In genomic region chr15:59636184-59636583, GRCh38 we compare ENCODE assay signal across 21 cellular contexts. TPM values are rescaled to one million over a fixed set of nuclear protein-coding genes. Genes with fewer than 3 reads are reported as not detected.
DNase-seq lines count a peak whose midpoint lies in the region; ATAC-seq, FAIRE-seq and TF ChIP-seq lines count a peak whose summit lies in the region.
"Had no signal": no experiment of that assay in that cellular context is flagged by ENCODE, and none has a peak within 500 bp of the region (broad histone marks: within the 10 kb centered on the region; RNA-seq: fewer than 3 reads in every experiment).

No MANE protein-coding gene starts in this region.

- H3K9me3 ChIP-seq in SK-N-SH (no peaks in the 10 kb centered on the region), HCT116 (ENCODE audit: control insufficient read depth in 1 of 2, insufficient read depth in 1 of 2, low read depth in 1 of 2, low read length in 2 of 2) (no peaks in the 10 kb centered on the region), GM12878 (replicated peaks; ENCODE audit: control insufficient read depth, insufficient read depth, low read length) (no peaks in the 10 kb centered on the region)
- H3K9me3 ChIP-seq: BLaER1 treated with 17β-estradiol and CSF1 and Interleukin-3, amounts not matched to agents 10 nM and 100 nM; Peyer's patch had no signal

- H3K4me3 Mint-ChIP-seq in stimulated activated effector memory CD8-positive, alpha-beta T cell treated with anti-CD3 and anti-CD28 coated beads, Interleukin-12 subunit alpha, Interleukin-12 subunit beta, amount 100 ng/mL, for 72 hours, result no peak overlapping the region
- H3K4me3 Mint-ChIP-seq: CD4-positive, alpha-beta T cell had no signal

- no peak overlapping the region for H3K27ac ChIP-seq in SK-N-SH (ENCODE audit: low read depth in 2 of 2, low read length in 1 of 2)
- no peak overlapping the region for H3K27ac ChIP-seq in HCT116 (ENCODE audit: low read depth, low read length)
- no peak overlapping the region for H3K27ac ChIP-seq in GM12878 (ENCODE audit: control insufficient read depth, insufficient read depth)
- H3K27ac ChIP-seq: BLaER1 treated with 17β-estradiol and CSF1 and Interleukin-3, amounts not matched to agents 10 nM and 100 nM; Peyer's patch had no signal

- H3K36me3 Mint-ChIP-seq in stimulated activated effector memory CD8-positive, alpha-beta T cell treated with anti-CD3 and anti-CD28 coated beads, Interleukin-12 subunit alpha, Interleukin-12 subunit beta, amount 100 ng/mL, for 72 hours, result peaks cover 41% of the 10 kb centered on the region

- H3K4me1 ChIP-seq in SK-N-SH (ENCODE audit: control insufficient read depth in 1 of 2, insufficient read depth in 2 of 2, low read depth in 1 of 2, low read length in 1 of 2) (no peaks in the 10 kb centered on the region), HCT116 (ENCODE audit: control insufficient read depth in 1 of 2, insufficient read depth in 2 of 2, low read length in 2 of 2) (no peaks in the 10 kb centered on the region), GM12878 (ENCODE audit: control insufficient read depth, insufficient read depth, low read length) (no peaks in the 10 kb centered on the region)
- H3K4me1 ChIP-seq: Peyer's patch had no signal

- TF ChIP-seq EP300 in SK-N-SH (IDR thresholded peaks at IDR 0.05; ENCODE audit: borderline replicate concordance in 1 of 2, low read depth in 1 of 2, low read length in 1 of 2) (no peak), GM12878 (IDR thresholded peaks at IDR 0.05; ENCODE audit: borderline replicate concordance in 1 of 2, control insufficient read depth in 1 of 2, low read depth in 2 of 2, low read length in 2 of 2) (no peak)

- SMC1A ChIA-PET in GM12878 (lab: Charles Lee; ENCODE audit: uncharacterized antibody, unreplicated experiment), result no interaction called here

- H3K79me2 ChIP-seq in SK-N-SH (ENCODE audit: insufficient read depth), result no peaks in the 10 kb centered on the region; the same call in 1 of the 2 replicates
- peaks cover 6% of the 10 kb centered on the region for H3K79me2 ChIP-seq in HCT116 (ENCODE audit: insufficient read depth, low read length)
- H3K79me2 ChIP-seq in GM12878 (ENCODE audit: control insufficient read depth, insufficient read depth, low read length), result no peaks in the 10 kb centered on the region

- peaks cover 3% of the 10 kb centered on the region for H3F3A ChIP-seq in SK-N-SH (replicated peaks; ENCODE audit: insufficient read depth)

- no peaks in the 10 kb centered on the region for H3K4me1 Mint-ChIP-seq in stimulated activated effector memory CD8-positive, alpha-beta T cell treated with anti-CD3 and anti-CD28 coated beads, Interleukin-12 subunit alpha, Interleukin-12 subunit beta, amount 100 ng/mL, for 72 hours

- H3K4me2 ChIP-seq in SK-N-SH (no peak overlapping the region), HCT116 (ENCODE audit: low read length) (no peak overlapping the region), GM12878 (ENCODE audit: control insufficient read depth, insufficient read depth) (no peak overlapping the region)
- H3K4me2 ChIP-seq: BLaER1 treated with 17β-estradiol and CSF1 and Interleukin-3, amounts not matched to agents 10 nM and 100 nM had no signal

- H2AFZ ChIP-seq in SK-N-SH (ENCODE audit: low read depth) (no peak overlapping the region), HCT116 (ENCODE audit: low read depth, low read length, poor library complexity, severe bottlenecking) (no peak overlapping the region), GM12878 (ENCODE audit: control insufficient read depth, low read depth, low read length) (no peak overlapping the region)

- intact Hi-C loops in HCT116 (cut with micrococcal nuclease), result loop anchor here (10.0 kb wide), 1 partner anchor 651 kb away; the partner anchor contains the start of gene RNF111
- intact Hi-C loops in GM12878 (cut with micrococcal nuclease; ENCODE audit: unreplicated experiment), result no loop called here

- peaks cover 21 to 30% of the 10 kb centered on the region in 2 experiments for H3K36me3 ChIP-seq in SK-N-SH (replicated peaks in 1 of 2; ENCODE audit: control insufficient read depth in 1 of 2, insufficient read depth in 2 of 2, low read length in 1 of 2)
- H3K36me3 ChIP-seq in HCT116 (ENCODE audit: control insufficient read depth in 1 of 2, insufficient read depth in 2 of 2, low read length in 2 of 2), result peaks cover 6 to 11% of the 10 kb centered on the region in 2 experiments; a peak in 2 of 4 replicates
- H3K36me3 ChIP-seq in GM12878 (ENCODE audit: control insufficient read depth in 2 of 2, insufficient read depth in 2 of 2, low read length in 1 of 2), result peaks cover 0 to 6% of the 10 kb centered on the region in 2 experiments; a peak in 1 of 4 replicates

- in situ Hi-C loops in GM12878 (cut with MboI), result no loop called here

- CTCF ChIA-PET in SK-N-SH (lab: Yijun Ruan, JAX), result interaction anchor here (5.9 kb wide), 1 partner anchor 103 kb away, joined by 34 read pairs; no protein-coding TSS in a partner anchor
- CTCF ChIA-PET in HCT116 (lab: Charles Lee), result interaction anchor here (1.2 to 3.9 kb wide), 2 partner anchors 103 to 107 kb away, joined by 5 to 20 read pairs; no protein-coding TSS in a partner anchor
- CTCF ChIA-PET in GM12878 (lab: Yijun Ruan, JAX), result interaction anchor here (2.4 kb wide), 1 partner anchor 103 kb away, joined by 6 read pairs; no protein-coding TSS in a partner anchor

- TF ChIP-seq CTCF in SK-N-SH (IDR thresholded peaks at IDR 0.05), result no peak
- no peak for TF ChIP-seq CTCF in HCT116 (IDR thresholded peaks at IDR 0.05 in 2 of 3, conservative IDR thresholded peaks at IDR 0.05 in 1 of 3; ENCODE audit: borderline replicate concordance in 1 of 3, insufficient read depth in 1 of 3, low read depth in 2 of 3, low read length in 2 of 3)
- TF ChIP-seq CTCF in GM12878 (IDR thresholded peaks at IDR 0.05 in 2 of 3, conservative IDR thresholded peaks at IDR 0.05 in 1 of 3; ENCODE audit: control insufficient read depth in 2 of 3, extremely low read depth in 1 of 3, insufficient read depth in 1 of 3, low read depth in 3 of 3, low read length in 3 of 3), result no peak

- peak; percentile 13 for FAIRE-seq in GM12878 (lab: Jason Lieb, UNC)
- FAIRE-seq: GM12892, HepG2 had no signal

- no peaks in the 10 kb centered on the region for H3K9me2 ChIP-seq in SK-N-SH
- no peaks in the 10 kb centered on the region for H3K9me2 ChIP-seq in HCT116 (ENCODE audit: insufficient read depth)

- POLR2A ChIA-PET in SK-N-SH (lab: Yijun Ruan, JAX), result no interaction called here
- POLR2A ChIA-PET in HCT116 (lab: Charles Lee), result no interaction called here
- POLR2A ChIA-PET in GM12878 (lab: Charles Lee), result no interaction called here

- no peak for TF ChIP-seq RAD21 in SK-N-SH (IDR thresholded peaks at IDR 0.05; ENCODE audit: low read length)
- no peak for TF ChIP-seq RAD21 in HCT116 (IDR thresholded peaks at IDR 0.05; ENCODE audit: low read depth)
- no peak for TF ChIP-seq RAD21 in GM12878 (IDR thresholded peaks at IDR 0.05; ENCODE audit: insufficient read depth, low read depth, low read length)

- BruUV-seq in HCT116 (replicated peaks; lab: Mats Ljungman, UMichigan), result TSS peak; percentile 25
- BruUV-seq in GM12878 (replicated peaks; lab: Mats Ljungman, UMichigan), result no TSS peak

- no peak for TF ChIP-seq POLR2A in HCT116 (IDR thresholded peaks at IDR 0.05; ENCODE audit: borderline replicate concordance, extremely low read depth, insufficient read depth, insufficient read length)
- TF ChIP-seq POLR2A in GM12878 (IDR thresholded peaks at IDR 0.05; ENCODE audit: low read depth, low read length), result no peak

- H3K9ac ChIP-seq in SK-N-SH (no peak overlapping the region), HCT116 (ENCODE audit: low read length) (no peak overlapping the region), GM12878 (ENCODE audit: control insufficient read depth, insufficient read depth, low read length) (no peak overlapping the region)
- H3K9ac ChIP-seq: BLaER1 treated with 17β-estradiol and CSF1 and Interleukin-3, amounts not matched to agents 10 nM and 100 nM had no signal

- DNase-seq in SK-N-SH, result no peak
- DNase-seq in HCT116 (ENCODE audit: low read depth, low spot score), result no peak
- DNase-seq in GM12878 (ENCODE audit: low read depth, low spot score), result no peak
- DNase-seq in stimulated activated effector memory CD8-positive, alpha-beta T cell treated with anti-CD3 and anti-CD28 coated beads, Interleukin-12 subunit alpha, Interleukin-12 subunit beta, amount 100 ng/mL, for 72 hours (ENCODE audit: low spot score in 2 of 2), result no peak
- no peak for DNase-seq in DMS153 (lab: John Stamatoyannopoulos, UW)
- DNase-seq in GM19238 (ENCODE audit: insufficient read length, low spot score), result no peak
- DNase-seq: 8988T; CD4-positive, alpha-beta T cell; GF-D8; Karpas-422; NCI-H1694; NCI-H2029 treated with DMSO at 0.1 percent for 48 hours; NCI-H526 treated with DMSO at 0.1 percent for 48 hours; Peyer's patch; SHP77 treated with DMSO at 0.1 percent for 48 hours; SW 1271 had no signal

- ATAC-seq in SK-N-SH treated with all-trans-retinoic acid at 6 μM for 48 hours (no peak), HCT116 (no peak), GM12878 (no peak), GM18909 (IDR thresholded peaks at IDR 0.05; ENCODE audit: poor library complexity, unreplicated experiment) (no peak)
- ATAC-seq in stimulated activated effector memory CD8-positive, alpha-beta T cell treated with anti-CD3 and anti-CD28 coated beads, Interleukin-12 subunit alpha, Interleukin-12 subunit beta, amount 100 ng/mL, for 72 hours, result no peak
- ATAC-seq: HepG2 had no signal

- H3K4me3 ChIP-seq in SK-N-SH (ENCODE audit: low read depth in 2 of 2, low read length in 1 of 2) (no peak overlapping the region), HCT116 (replicated peaks in 1 of 2; ENCODE audit: low read depth in 1 of 2, low read length in 2 of 2) (no peak overlapping the region), GM12878 (no peak overlapping the region)
- H3K4me3 ChIP-seq: BLaER1 treated with 17β-estradiol and CSF1 and Interleukin-3, amounts not matched to agents 10 nM and 100 nM; Peyer's patch had no signal

- WGBS in SK-N-SH (ENCODE audit: low lambda C conversion rate), result 96% methylated on average over 3 of the region's 3 CpGs
- WGBS in GM12878 (ENCODE audit: insufficient coverage, insufficient replicate concordance, low lambda C conversion rate, missing lambda C conversion rate), result 84% methylated on average over 3 of the region's 3 CpGs

- RAD21 ChIA-PET in HCT116 (lab: Charles Lee; ENCODE audit: low non-redundant PET in 1 of 2, low total read pairs in 2 of 2, uncharacterized antibody in 2 of 2, unreplicated experiment in 2 of 2), result no interaction called here
- RAD21 ChIA-PET in GM12878 (lab: Charles Lee; ENCODE audit: unreplicated experiment), result no interaction called here

- H3K27me3 ChIP-seq in SK-N-SH (ENCODE audit: insufficient read depth) (no peaks in the 10 kb centered on the region), HCT116 (ENCODE audit: insufficient read depth, low read length) (no peaks in the 10 kb centered on the region), GM12878 (replicated peaks in 1 of 2; ENCODE audit: control insufficient read depth in 2 of 2, insufficient read depth in 2 of 2, low read length in 1 of 2) (no peaks in the 10 kb centered on the region)
- H3K27me3 ChIP-seq: BLaER1 treated with 17β-estradiol and CSF1 and Interleukin-3, amounts not matched to agents 10 nM and 100 nM; Peyer's patch had no signal

- H4K20me1 ChIP-seq in SK-N-SH (ENCODE audit: insufficient read depth), result no peaks in the 10 kb centered on the region
- H4K20me1 ChIP-seq in HCT116 (ENCODE audit: insufficient read depth), result no peaks in the 10 kb centered on the region
- no peaks in the 10 kb centered on the region for H4K20me1 ChIP-seq in GM12878 (ENCODE audit: control insufficient read depth, insufficient read depth)

- H3K9me3 Mint-ChIP-seq in stimulated activated effector memory CD8-positive, alpha-beta T cell treated with anti-CD3 and anti-CD28 coated beads, Interleukin-12 subunit alpha, Interleukin-12 subunit beta, amount 100 ng/mL, for 72 hours, result no peaks in the 10 kb centered on the region
- H3K9me3 Mint-ChIP-seq: CD4-positive, alpha-beta T cell had no signal

- peak overlapping the region; percentile 29 for H3K27ac Mint-ChIP-seq in stimulated activated effector memory CD8-positive, alpha-beta T cell treated with anti-CD3 and anti-CD28 coated beads, Interleukin-12 subunit alpha, Interleukin-12 subunit beta, amount 100 ng/mL, for 72 hours
- H3K27ac Mint-ChIP-seq: CD4-positive, alpha-beta T cell had no signal

RNA-seq across cellular contexts. Expression of gene GTF2A2, which starts 21.1 kb away (rescaled TPM):
- polyA plus RNA-seq in SK-N-SH (2012; rRNA removed) (47.5 and 77.4 TPM in 2 replicates), GM12878 (2011; rRNA removed) (93.9 and 172 TPM in 2 replicates), GM12878 (2014; fragmentation: Illumina TruSeq; extraction: Trizol) (108 and 124 TPM in 2 replicates), GM12878 (2014; fragmentation: Nextera tagmentation; extraction: Ambion mirVana) (100 to 1,000 TPM; 479 to 565 TPM), GM12878 (2014; rRNA removed) (101 and 103 TPM in 2 replicates), GM12878 (2016; fragmentation: Nextera tagmentation; extraction: Ambion mirVana) (100 to 1,000 TPM; 486 to 493 TPM)
- 59.2 and 65.3 TPM in 2 replicates for polyA plus RNA-seq in SK-N-SH (2012; cell fraction: cytosol; rRNA removed)
- 14.2 and 20.2 TPM in 2 replicates for polyA plus RNA-seq in SK-N-SH (2012; cell fraction: nucleus; rRNA removed)
- total RNA-seq in HCT116 (2021; ENCODE audit: unreplicated experiment) (175 TPM), GM12878 (2014; rRNA removed) (89.2 and 104 TPM in 2 replicates), GM12878 (2014; rRNA removed; fragmentation: Illumina TruSeq; extraction: Trizol) (98.1 and 105 TPM in 2 replicates), GM12878 (2021) (150 and 160 TPM in 2 replicates)
- polyA plus RNA-seq in HCT116 (2012), result 35.1 and 55.4 TPM in 2 replicates
- total RNA-seq in GM12878 (2013; cell fraction: nucleolus; rRNA removed), result 23.3 and 27.0 TPM in 2 replicates
- 56.6 TPM for polyA plus RNA-seq in GM12878 (2011; ENCODE audit: low read depth)
- polyA plus RNA-seq in GM12878 (2011; cell fraction: cytosol; rRNA removed), result 43.4 and 48.7 TPM in 2 replicates
- 22.4 and 46.6 TPM in 2 replicates for polyA plus RNA-seq in GM12878 (2011; cell fraction: nucleus; rRNA removed)
- polyA plus RNA-seq in GM12878 (2012), result 68.8 and 94.4 TPM in 2 replicates
- 13.6 and 15.9 TPM in 2 replicates for polyA minus RNA-seq in GM12878 (2011; rRNA and poly(A)+ RNA removed)
- polyA minus RNA-seq in GM12878 (2011; cell fraction: cytosol; rRNA and poly(A)+ RNA removed), result 9.5 and 14.2 TPM in 2 replicates
- 8.7 and 11.8 TPM in 2 replicates for polyA minus RNA-seq in GM12878 (2011; cell fraction: nucleus; rRNA and poly(A)+ RNA removed)

RNA-seq across cellular contexts. Expression of gene GCNT3, which starts 24.6 kb away (rescaled TPM):
- polyA plus RNA-seq in SK-N-SH (2012; rRNA removed) (0.08 TPM in 1 of 2 replicates, not detected in the other), GM12878 (2011; rRNA removed) (0.53 and 0.55 TPM in 2 replicates), GM12878 (2014; fragmentation: Illumina TruSeq; extraction: Trizol) (0.12 TPM in 1 of 2 replicates, not detected in the other), GM12878 (2014; fragmentation: Nextera tagmentation; extraction: Ambion mirVana) (under 1 TPM in 1 of 2 experiments, not detected in 1; 0.38 TPM), GM12878 (2014; rRNA removed) (0.03 and 0.05 TPM in 2 replicates), GM12878 (2016; fragmentation: Nextera tagmentation; extraction: Ambion mirVana) (under 1 TPM in 1 of 2 experiments, not detected in 1; 0.20 TPM)
- 0.03 and 0.08 TPM in 2 replicates for polyA plus RNA-seq in SK-N-SH (2012; cell fraction: cytosol; rRNA removed)
- 0.02 and 0.05 TPM in 2 replicates for polyA plus RNA-seq in SK-N-SH (2012; cell fraction: nucleus; rRNA removed)
- total RNA-seq in HCT116 (2021; ENCODE audit: unreplicated experiment) (5.6 TPM), GM12878 (2014; rRNA removed) (0.05 and 0.34 TPM in 2 replicates), GM12878 (2014; rRNA removed; fragmentation: Illumina TruSeq; extraction: Trizol) (0.04 and 0.23 TPM in 2 replicates), GM12878 (2021) (0.11 and 0.31 TPM in 2 replicates)
- polyA plus RNA-seq in HCT116 (2012), result 3.3 and 4.3 TPM in 2 replicates
- not detected in 2 replicates for total RNA-seq in GM12878 (2013; cell fraction: nucleolus; rRNA removed)
- polyA plus RNA-seq in GM12878 (2011; ENCODE audit: low read depth), result not detected
- polyA plus RNA-seq in GM12878 (2011; cell fraction: cytosol; rRNA removed), result 0.28 and 0.51 TPM in 2 replicates
- 0.15 and 0.27 TPM in 2 replicates for polyA plus RNA-seq in GM12878 (2011; cell fraction: nucleus; rRNA removed)
- polyA plus RNA-seq in GM12878 (2012), result 0.08 and 0.21 TPM in 2 replicates
- 0.36 and 0.73 TPM in 2 replicates for polyA minus RNA-seq in GM12878 (2011; rRNA and poly(A)+ RNA removed)
- polyA minus RNA-seq in GM12878 (2011; cell fraction: cytosol; rRNA and poly(A)+ RNA removed), result not detected in 2 replicates
- polyA minus RNA-seq in GM12878 (2011; cell fraction: nucleus; rRNA and poly(A)+ RNA removed), result 0.48 and 0.60 TPM in 2 replicates
- total RNA-seq: CD4-positive, alpha-beta T cell had no signal

RNA-seq across cellular contexts. Expression of gene BNIP2, which starts 52.9 kb away (rescaled TPM):
- polyA plus RNA-seq in SK-N-SH (2012; rRNA removed), result 37.0 and 67.7 TPM in 2 replicates
- polyA plus RNA-seq in SK-N-SH (2012; cell fraction: cytosol; rRNA removed), result 63.2 and 83.6 TPM in 2 replicates
- polyA plus RNA-seq in SK-N-SH (2012; cell fraction: nucleus; rRNA removed), result 52.7 and 55.3 TPM in 2 replicates
- total RNA-seq in HCT116 (2021; ENCODE audit: unreplicated experiment), result 53.1 TPM
- 21.8 and 25.9 TPM in 2 replicates for polyA plus RNA-seq in HCT116 (2012)
- total RNA-seq in GM12878 (2013; cell fraction: nucleolus; rRNA removed), result 109 and 110 TPM in 2 replicates
- total RNA-seq in GM12878 (2014; rRNA removed), result 61.2 and 68.1 TPM in 2 replicates
- 88.3 and 90.2 TPM in 2 replicates for total RNA-seq in GM12878 (2014; rRNA removed; fragmentation: Illumina TruSeq; extraction: Trizol)
- total RNA-seq in GM12878 (2021), result 60.2 and 63.1 TPM in 2 replicates
- polyA plus RNA-seq in GM12878 (2011; ENCODE audit: low read depth), result 19.6 TPM
- polyA plus RNA-seq in GM12878 (2011; rRNA removed), result 51.8 and 86.2 TPM in 2 replicates
- 22.8 and 49.6 TPM in 2 replicates for polyA plus RNA-seq in GM12878 (2011; cell fraction: cytosol; rRNA removed)
- 20.1 and 44.3 TPM in 2 replicates for polyA plus RNA-seq in GM12878 (2011; cell fraction: nucleus; rRNA removed)
- 40.0 and 41.6 TPM in 2 replicates for polyA plus RNA-seq in GM12878 (2012)
- polyA plus RNA-seq in GM12878 (2014; fragmentation: Illumina TruSeq; extraction: Trizol), result 82.4 and 103 TPM in 2 replicates
- 10 to 100 TPM; 29.9 to 58.5 TPM for polyA plus RNA-seq in GM12878 (2014; fragmentation: Nextera tagmentation; extraction: Ambion mirVana)
- polyA plus RNA-seq in GM12878 (2014; rRNA removed), result 64.5 and 74.2 TPM in 2 replicates
- 100 to 1,000 TPM; 113 to 122 TPM for polyA plus RNA-seq in GM12878 (2016; fragmentation: Nextera tagmentation; extraction: Ambion mirVana)
- polyA minus RNA-seq in GM12878 (2011; rRNA and poly(A)+ RNA removed), result 11.2 and 23.2 TPM in 2 replicates
- 18.8 and 22.9 TPM in 2 replicates for polyA minus RNA-seq in GM12878 (2011; cell fraction: cytosol; rRNA and poly(A)+ RNA removed)
- 16.2 and 27.7 TPM in 2 replicates for polyA minus RNA-seq in GM12878 (2011; cell fraction: nucleus; rRNA and poly(A)+ RNA removed)

Comparison
In these comparisons a context has a peak if more than half of its experiments do, and no peak if none do; other contexts are left out.
1. Of the 26 proteins assayed by ChIP-seq in both GM12878 and SK-N-SH: peak only in GM12878: none; only in SK-N-SH: POLR2AphosphoS5; in both: none; in neither: 25.